20 cellular contexts compared by ENCODE assay signal in genomic region chr9:92175441-92175840, GRCh38.
"Had no signal": no experiment of that assay in that cellular context is flagged by ENCODE, and none has a peak within 500 bp of the region (broad histone marks: within the 10 kb centered on the region; RNA-seq: fewer than 3 reads in every experiment).

No MANE protein-coding gene starts in this region.

- H3K9ac ChIP-seq: KMS-11 had no signal

- H3K36me3 ChIP-seq: Peyer's patch, SJSA1 had no signal

- DNase-seq: MM.1S, NCI-H1092 treated with DMSO at 0.1 percent for 48 hours, NCI-H1436, NCI-H187, NCI-H2029, NCI-H2081 treated with DMSO at 0.1 percent for 48 hours, NCI-H2171, NCI-H226, NCI-H510A, NCI-H524 treated with DMSO at 0.1 percent for 48 hours, NCI-H774, Peyer's patch, SIG-M5, SW 1271 had no signal

- H3K4me3 ChIP-seq: K562, Peyer's patch, SJSA1, SK-N-MC had no signal

- H3K4me2 ChIP-seq: KMS-11 had no signal

- H3K4me1 ChIP-seq: Peyer's patch, SJSA1 had no signal

- H3K9me3 ChIP-seq: Peyer's patch had no signal

- H3K27me3 ChIP-seq: Peyer's patch, SJSA1 had no signal

- H3K27ac ChIP-seq: KMS-11, Peyer's patch, SJSA1, SK-N-MC had no signal

- ATAC-seq: PC-3, Right ventricle myocardium inferior had no signal
